26 cellular contexts compared by ENCODE assay signal in the genomic region with DNA sequence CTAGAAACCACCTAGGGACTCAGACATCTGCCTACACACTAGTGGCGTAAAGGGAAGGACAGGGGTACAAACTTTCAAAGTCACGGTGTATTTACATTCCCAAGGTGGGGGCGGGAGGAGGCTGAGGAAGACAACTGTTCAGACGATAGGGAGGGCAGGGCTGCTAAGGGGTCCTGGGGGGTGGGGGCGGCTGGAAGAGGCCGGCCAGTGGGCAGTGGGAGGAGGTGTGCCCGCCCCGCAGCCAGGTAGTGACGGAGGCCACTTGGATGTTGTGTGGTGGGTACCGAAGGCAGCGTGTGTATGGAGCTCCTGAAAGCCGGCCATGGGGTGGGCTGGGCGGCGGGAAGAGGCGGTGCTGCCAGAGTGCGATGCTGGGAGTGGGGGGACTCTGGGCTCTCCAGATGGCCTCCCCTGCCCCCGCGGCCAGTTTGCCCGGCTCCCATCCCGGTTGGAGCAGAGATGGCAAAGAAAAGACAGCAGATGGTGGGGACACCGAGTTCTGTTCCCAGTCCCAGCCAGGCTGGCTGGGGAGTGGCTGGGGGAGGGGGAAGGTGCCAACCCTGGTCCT. TPM values are rescaled to one million over a fixed set of nuclear protein-coding genes. Genes with fewer than 3 reads are reported as not detected.
DNase-seq lines count a peak whose midpoint lies in the region; ATAC-seq, FAIRE-seq and TF ChIP-seq lines count a peak whose summit lies in the region.
"Had no signal": no experiment of that assay in that cellular context is flagged by ENCODE, and none has a peak within 500 bp of the region (broad histone marks: within the 10 kb centered on the region; RNA-seq: fewer than 3 reads in every experiment).

No MANE protein-coding gene starts in this region.

- CTCF ChIA-PET in SK-N-SH (lab: Yijun Ruan, JAX): interaction anchor here (0.8 kb wide), 1 partner anchor 12 kb away, joined by 3 read pairs; no protein-coding TSS in a partner anchor
- CTCF ChIA-PET in HEK293 (lab: Yijun Ruan, JAX): no interaction called here
- CTCF ChIA-PET in Panc1 (lab: Charles Lee): no interaction called here

- no peak overlapping the region for H3K9ac ChIP-seq in SK-N-SH
- H3K9ac ChIP-seq: BLaER1 treated with 17β-estradiol and CSF1 and Interleukin-3, amounts not matched to agents 10 nM and 100 nM had no signal

- no peak for TF ChIP-seq RAD21 in SK-N-SH (IDR thresholded peaks at IDR 0.05; ENCODE audit: low read length)

- intact Hi-C loops in Panc1 (cut with micrococcal nuclease; ENCODE audit: unreplicated experiment): no loop called here
- intact Hi-C loops in posterior vena cava (cut with DNase I): no loop called here

- 73% methylated on average over 12 of the region's 21 CpGs for WGBS in SK-N-SH (ENCODE audit: low lambda C conversion rate)

- BruUV-seq in Panc1 (replicated peaks; lab: Mats Ljungman, UMichigan): TSS peak; percentile 84

- FAIRE-seq in RCC 7860 (lab: Jason Lieb, UNC): no peak
- FAIRE-seq: A204.1, D721Med, GM12878 had no signal

- in situ Hi-C loops in Panc1 (cut with HindIII; ENCODE audit: low pct_unique_long_range_greater_than_20kb, low sequenced_read_pairs): no loop called here

- TF ChIP-seq CTCF in SK-N-SH (IDR thresholded peaks at IDR 0.05) (no peak), HEK293 (tag by site-specific recombination; IDR thresholded peaks at IDR 0.05) (no peak), Panc1 (IDR thresholded peaks at IDR 0.05) (no peak)

- no peaks in the 10 kb centered on the region for H3K79me2 ChIP-seq in SK-N-SH (ENCODE audit: insufficient read depth)

- no peaks in the 10 kb centered on the region for H4K20me1 ChIP-seq in SK-N-SH (ENCODE audit: insufficient read depth)

- H3K4me2 ChIP-seq in SK-N-SH: no peak overlapping the region

- H3K27ac ChIP-seq in SK-N-SH (ENCODE audit: low read depth in 2 of 2, low read length in 1 of 2): no peak overlapping the region
- H3K27ac ChIP-seq in HEK293 (ENCODE audit: extremely low read depth, low read depth, low read length): no peak overlapping the region
- no peak overlapping the region for H3K27ac ChIP-seq in Panc1 (ENCODE audit: low read length)
- H3K27ac ChIP-seq: BLaER1 treated with 17β-estradiol and CSF1 and Interleukin-3, amounts not matched to agents 10 nM and 100 nM; Peyer's patch had no signal

- H3F3A ChIP-seq in SK-N-SH (replicated peaks; ENCODE audit: insufficient read depth): no peaks in the 10 kb centered on the region

- H3K27me3 ChIP-seq in SK-N-SH (ENCODE audit: insufficient read depth): peaks cover 22% of the 10 kb centered on the region
- no peaks in the 10 kb centered on the region; the same call in 1 of the 2 replicates for H3K27me3 ChIP-seq in Panc1 (ENCODE audit: control insufficient read depth, insufficient read depth, low read length)
- H3K27me3 ChIP-seq: MG63, Peyer's patch had no signal

- DNase-seq in SK-N-SH (peak; percentile 15), Panc1 (ENCODE audit: low read depth, low spot score) (no peak), posterior vena cava (ENCODE audit: low spot score) (peak; percentile 44), RCC 7860 (ENCODE audit: low spot score) (no peak), amygdala (lab: John Stamatoyannopoulos, UW) (no peak)
- DNase-seq in activated naive CD4-positive, alpha-beta T cell treated with Interleukin-2 at 50 U/mL for 16 hours: no peak
- DNase-seq: CD4-positive, alpha-beta T cell; GDM1; GOT3; HCEC 1CT; IMR-90; KG1; MG63; NCI-H1105 treated with DMSO at 0.1 percent for 48 hours; NCI-H2081; NCI-H345; NCI-H510A treated with DMSO at 0.1 percent for 48 hours; NCI-H774; Peyer's patch had no signal

- no peaks in the 10 kb centered on the region for H3K36me3 ChIP-seq in SK-N-SH (replicated peaks in 1 of 2; ENCODE audit: control insufficient read depth in 1 of 2, insufficient read depth in 2 of 2, low read length in 1 of 2)
- H3K36me3 ChIP-seq in HEK293 (ENCODE audit: control insufficient read depth in 2 of 2, insufficient read depth in 1 of 2, low read length in 2 of 2): no peaks in the 10 kb centered on the region
- no peaks in the 10 kb centered on the region for H3K36me3 ChIP-seq in Panc1 (ENCODE audit: control insufficient read depth, insufficient read depth, low read length)
- H3K36me3 ChIP-seq: MG63, Peyer's patch had no signal

- ATAC-seq in SK-N-SH treated with all-trans-retinoic acid at 6 μM for 48 hours: no peak
- no peak for ATAC-seq in Panc1

- TF ChIP-seq EP300 in SK-N-SH (IDR thresholded peaks at IDR 0.05; ENCODE audit: borderline replicate concordance in 1 of 2, low read depth in 1 of 2, low read length in 1 of 2): no peak

- H2AFZ ChIP-seq in SK-N-SH (ENCODE audit: low read depth): no peak overlapping the region

- no peaks in the 10 kb centered on the region for H3K4me1 ChIP-seq in SK-N-SH (ENCODE audit: control insufficient read depth in 1 of 2, insufficient read depth in 2 of 2, low read depth in 1 of 2, low read length in 1 of 2)
- H3K4me1 ChIP-seq in HEK293 (ENCODE audit: control insufficient read depth, insufficient read depth, low read length): no peaks in the 10 kb centered on the region
- H3K4me1 ChIP-seq in Panc1 (ENCODE audit: control insufficient read depth, insufficient read depth, low read length): no peaks in the 10 kb centered on the region
- H3K4me1 ChIP-seq: Peyer's patch had no signal

- POLR2A ChIA-PET in SK-N-SH (lab: Yijun Ruan, JAX): no interaction called here
- POLR2A ChIA-PET in HEK293 (lab: Yijun Ruan, JAX): no interaction called here
- POLR2A ChIA-PET in Panc1 (lab: Charles Lee): no interaction called here

- no peaks in the 10 kb centered on the region for H3K9me2 ChIP-seq in SK-N-SH

- no peak overlapping the region; a peak in 1 of 4 replicates for H3K4me3 ChIP-seq in SK-N-SH (ENCODE audit: low read depth in 2 of 2, low read length in 1 of 2)
- no peak overlapping the region for H3K4me3 ChIP-seq in HEK293 (ENCODE audit: low read depth, low read length)
- H3K4me3 ChIP-seq in Panc1 (ENCODE audit: low read depth in 2 of 2, low read length in 2 of 2): no peak overlapping the region
- H3K4me3 ChIP-seq: BLaER1 treated with 17β-estradiol and CSF1 and Interleukin-3, amounts not matched to agents 10 nM and 100 nM; GM12878; MG63; Peyer's patch had no signal

- H3K9me3 ChIP-seq in SK-N-SH: no peaks in the 10 kb centered on the region
- no peaks in the 10 kb centered on the region for H3K9me3 ChIP-seq in HEK293 (ENCODE audit: control insufficient read depth, insufficient read depth, low read depth, low read length)
- H3K9me3 ChIP-seq in Panc1 (ENCODE audit: control insufficient read depth, insufficient read depth, low read depth, low read length): no peaks in the 10 kb centered on the region
- H3K9me3 ChIP-seq: MG63, Peyer's patch had no signal

TF ChIP-seq in SK-N-SH, 30 proteins besides CTCF, POLR2A, EP300 and RAD21 (continues in another document):
- TF ChIP-seq, protein P1, sequence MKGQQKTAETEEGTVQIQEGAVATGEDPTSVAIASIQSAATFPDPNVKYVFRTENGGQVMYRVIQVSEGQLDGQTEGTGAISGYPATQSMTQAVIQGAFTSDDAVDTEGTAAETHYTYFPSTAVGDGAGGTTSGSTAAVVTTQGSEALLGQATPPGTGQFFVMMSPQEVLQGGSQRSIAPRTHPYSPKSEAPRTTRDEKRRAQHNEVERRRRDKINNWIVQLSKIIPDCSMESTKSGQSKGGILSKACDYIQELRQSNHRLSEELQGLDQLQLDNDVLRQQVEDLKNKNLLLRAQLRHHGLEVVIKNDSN (IDR thresholded peaks at IDR 0.05; ENCODE audit: borderline replicate concordance, low read depth): no peak
- TF ChIP-seq SIN3A (IDR thresholded peaks at IDR 0.05; ENCODE audit: borderline replicate concordance, low read depth, low read length) (no peak), YY1 (IDR thresholded peaks at IDR 0.05; ENCODE audit: low read depth) (no peak)

TF ChIP-seq in SK-N-SH treated with all-trans-retinoic acid at 6 μM for 48 hours, 23 proteins besides CTCF, POLR2A, EP300 and RAD21 (continues in another document):
- no peak for TF ChIP-seq RARB (CRISPR knock-in tag; IDR thresholded peaks at IDR 0.05)
- TF ChIP-seq ZFP3 (CRISPR knock-in tag; IDR thresholded peaks at IDR 0.05): no peak
- no peak for TF ChIP-seq SNAI2 (CRISPR knock-in tag; IDR thresholded peaks at IDR 0.05)

TF ChIP-seq in HEK293, 187 proteins besides CTCF, POLR2A, EP300 and RAD21:
- TF ChIP-seq ZNF600 (tag by site-specific recombination; IDR thresholded peaks at IDR 0.05): no peak
- TF ChIP-seq ZFHX2 (tag by site-specific recombination; conservative IDR thresholded peaks at IDR 0.05): peak; percentile 31; the same call in 1 of the 2 replicates
- peak; percentile 55 for TF ChIP-seq EGR2 (tag by site-specific recombination; IDR thresholded peaks at IDR 0.05; ENCODE audit: low read depth)

RNA-seq across cellular contexts. Expression of a gene that starts 24.2 kb away (rescaled TPM):
- polyA plus RNA-seq in SK-N-SH (2012; rRNA removed): 1.9 and 2.0 TPM in 2 replicates
- 1.3 and 2.9 TPM in 2 replicates for polyA plus RNA-seq in SK-N-SH (2012; cell fraction: cytosol; rRNA removed)
- 4.1 and 4.4 TPM in 2 replicates for polyA plus RNA-seq in SK-N-SH (2012; cell fraction: nucleus; rRNA removed)
- total RNA-seq in Panc1 (2021; ENCODE audit: unreplicated experiment) (819 TPM), posterior vena cava (1 to 10 TPM; 3.8 to 4.4 TPM)
- 824 TPM for polyA plus RNA-seq in Panc1 (2012; ENCODE audit: insufficient read length)

RNA-seq across cellular contexts. Expression of a gene that starts 31.5 kb away (rescaled TPM):
- polyA plus RNA-seq in SK-N-SH (2012; rRNA removed): 1.9 and 2.4 TPM in 2 replicates
- 1.1 and 2.7 TPM in 2 replicates for polyA plus RNA-seq in SK-N-SH (2012; cell fraction: cytosol; rRNA removed)
- 8.9 and 16.9 TPM in 2 replicates for polyA plus RNA-seq in SK-N-SH (2012; cell fraction: nucleus; rRNA removed)
- total RNA-seq in Panc1 (2021; ENCODE audit: unreplicated experiment) (37.2 TPM), posterior vena cava (10 to 100 TPM; 21.0 to 22.9 TPM)
- 46.9 TPM for polyA plus RNA-seq in Panc1 (2012; ENCODE audit: insufficient read length)

RNA-seq across cellular contexts. Expression of a gene that starts 42.7 kb away (rescaled TPM):
- not detected in 2 replicates for polyA plus RNA-seq in SK-N-SH (2012; rRNA removed)
- not detected in 2 replicates for polyA plus RNA-seq in SK-N-SH (2012; cell fraction: cytosol; rRNA removed)
- polyA plus RNA-seq in SK-N-SH (2012; cell fraction: nucleus; rRNA removed): 0.05 TPM in 1 of 2 replicates, not detected in the other
- total RNA-seq in Panc1 (2021; ENCODE audit: unreplicated experiment): 10.6 TPM
- 15.5 TPM for polyA plus RNA-seq in Panc1 (2012; ENCODE audit: insufficient read length)
- total RNA-seq in posterior vena cava: 1 to 10 TPM; 1.4 to 2.0 TPM
- total RNA-seq: CD4-positive, alpha-beta T cell; GM12878; IMR-90 had no signal
- polyA plus RNA-seq: AG04450, IMR-90 had no signal

Comparison
In these comparisons a context has a peak if more than half of its experiments do, and no peak if none do; other contexts are left out.
1. DNase-seq: peak in SK-N-SH (single experiment) and posterior vena cava (single experiment); none in Panc1 (single experiment), RCC 7860 (single experiment), activated naive CD4-positive, alpha-beta T cell treated with Interleukin-2 at 50 U/mL for 16 hours (single experiment) and amygdala (0 of 56).
2. RNA of a gene that starts 24.2 kb away (total RNA-seq): 819 TPM in Panc1 (single experiment); 3.8 to 4.4 TPM in posterior vena cava; every median in the first group is over 100 times any median in the second.